ENCODE assay signal across 1 cellular context in genomic region chr15:40512440-40512839, GRCh38.
TF ChIP-seq lines count a peak whose summit lies in the region.

No MANE protein-coding gene starts in this region.

TF ChIP-seq in A549, 52 proteins besides CTCF, POLR2A, EP300 and RAD21 (continued from another document):
- TF ChIP-seq, protein P1, sequence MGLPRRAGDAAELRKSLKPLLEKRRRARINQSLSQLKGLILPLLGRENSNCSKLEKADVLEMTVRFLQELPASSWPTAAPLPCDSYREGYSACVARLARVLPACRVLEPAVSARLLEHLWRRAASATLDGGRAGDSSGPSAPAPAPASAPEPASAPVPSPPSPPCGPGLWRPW (IDR thresholded peaks at IDR 0.05), result no peak
- TF ChIP-seq EHF (CRISPR knock-in tag; IDR thresholded peaks at IDR 0.05) (no peak), MAZ (IDR thresholded peaks at IDR 0.05; ENCODE audit: borderline replicate concordance, low read depth, low read length) (no peak), ZFP36 (IDR thresholded peaks at IDR 0.05; ENCODE audit: borderline replicate concordance, partially characterized antibody) (no peak), KDM5A (IDR thresholded peaks at IDR 0.05) (no peak), SMC3 (IDR thresholded peaks at IDR 0.05) (no peak), TFCP2L1 (CRISPR knock-in tag; IDR thresholded peaks at IDR 0.05) (no peak)
TF ChIP-seq in A549: peak in this region for 0.
